Comparison of ENCODE assay signal across 19 cellular contexts in genomic region chr1:181508486-181509165, GRCh38. TPM values are rescaled to one million over a fixed set of nuclear protein-coding genes. Genes with fewer than 3 reads are reported as not detected.
DNase-seq lines count a peak whose midpoint lies in the region; ATAC-seq and TF ChIP-seq lines count a peak whose summit lies in the region.
"Had no signal": no experiment of that assay in that cellular context is flagged by ENCODE, and none has a peak within 500 bp of the region (broad histone marks: within the 10 kb centered on the region; RNA-seq: fewer than 3 reads in every experiment).

No MANE protein-coding gene starts in this region.

- no peaks in the 10 kb centered on the region for H3K27me3 Mint-ChIP-seq in neural crest cell (ENCODE audit: low read depth)

- no peaks in the 10 kb centered on the region for H3K36me3 Mint-ChIP-seq in neural crest cell (ENCODE audit: low read depth)
- H3K36me3 Mint-ChIP-seq: activated naive CD8-positive, alpha-beta T cell treated with anti-CD3 and anti-CD28 coated beads, Interleukin-2, amount 10 ng/mL, durations not matched to agents 7 days and 5 days; naive thymus-derived CD4-positive, alpha-beta T cell; WTC11 had no signal

- in situ Hi-C loops in GM13977 (cut with MboI; ENCODE audit: low pct_unique_long_range_greater_than_20kb, low sequenced_read_pairs, unreplicated experiment): no loop called here

- H3K9ac ChIP-seq in smooth muscle cell (ENCODE audit: low read depth): no peak overlapping the region

- H3K79me2 ChIP-seq in smooth muscle cell (ENCODE audit: low read depth) (no peaks in the 10 kb centered on the region), OCI-LY7 (ENCODE audit: insufficient read depth, low read depth, low read length) (no peaks in the 10 kb centered on the region)

- no peaks in the 10 kb centered on the region for H3K9me2 ChIP-seq in OCI-LY7 (ENCODE audit: insufficient read depth, low read length)

- H3K4me1 ChIP-seq in left lung (peaks cover 0 to 14% of the 10 kb centered on the region in 2 donors), smooth muscle cell (ENCODE audit: low read depth) (no peaks in the 10 kb centered on the region), OCI-LY7 (ENCODE audit: insufficient read depth, low read length, poor library complexity, severe bottlenecking) (peaks cover 8% of the 10 kb centered on the region)
- H3K4me1 ChIP-seq: HAP-1, right lobe of liver had no signal

- no peak for TF ChIP-seq CTCF in GM13977 (IDR thresholded peaks at IDR 0.05; ENCODE audit: extremely low read depth, insufficient read depth, missing control alignments)
- TF ChIP-seq CTCF in neural crest cell (conservative IDR thresholded peaks at IDR 0.05): no peak
- TF ChIP-seq CTCF in left lung (IDR thresholded peaks at IDR 0.05): no peak
- no peak for TF ChIP-seq CTCF in smooth muscle cell (IDR thresholded peaks at IDR 0.05; ENCODE audit: borderline replicate concordance, insufficient read depth, poor library complexity, severe bottlenecking)
- no peak for TF ChIP-seq CTCF in OCI-LY7 (conservative IDR thresholded peaks at IDR 0.05; ENCODE audit: low read length)

- H3K27ac Mint-ChIP-seq in neural crest cell (ENCODE audit: unreplicated experiment): peak overlapping the region; percentile 45
- H3K27ac Mint-ChIP-seq: activated naive CD8-positive, alpha-beta T cell treated with anti-CD3 and anti-CD28 coated beads, Interleukin-2, amount 10 ng/mL, durations not matched to agents 7 days and 5 days; stimulated activated naive CD8-positive, alpha-beta T cell treated with anti-CD3 and anti-CD28 coated beads, Interleukin-15, Interleukin-2, amounts not matched to agents 100 ng/mL and 50 ng/mL, for 24 hours; WTC11 had no signal

- DNase-seq in GM13977 (ENCODE audit: low spot score) (peak; percentile 27), neural crest cell (ENCODE audit: low read depth, low spot score) (no peak), left lung (no peak), smooth muscle cell (lab: John Stamatoyannopoulos, UW; ENCODE audit: unreplicated experiment) (no peak), OCI-LY7 (ENCODE audit: low spot score) (no peak), kidney tubule cell (ENCODE audit: low spot score) (no peak)
- DNase-seq: activated naive CD8-positive, alpha-beta T cell treated with anti-CD3 and anti-CD28 coated beads, Interleukin-2, amount 10 ng/mL, durations not matched to agents 7 days and 5 days; heart right ventricle; Kasumi-1; left colon; naive thymus-derived CD4-positive, alpha-beta T cell; right lobe of liver had no signal

- H3K4me1 Mint-ChIP-seq in neural crest cell: peaks cover 3% of the 10 kb centered on the region

- CTCF ChIA-PET in OCI-LY7 (lab: Charles Lee; ENCODE audit: unreplicated experiment): no interaction called here

- BruUV-seq in OCI-LY7 (replicated peaks; lab: Mats Ljungman, UMichigan): no TSS peak

- H3K27me3 ChIP-seq in left lung (no peaks in the 10 kb centered on the region), smooth muscle cell (ENCODE audit: low read depth) (no peaks in the 10 kb centered on the region)
- H3K27me3 ChIP-seq: right lobe of liver had no signal

- no peaks in the 10 kb centered on the region for H4K20me1 ChIP-seq in smooth muscle cell (ENCODE audit: low read depth)
- no peaks in the 10 kb centered on the region for H4K20me1 ChIP-seq in OCI-LY7 (ENCODE audit: insufficient read depth, low read length)

- no peak overlapping the region for H3K4me3 Mint-ChIP-seq in neural crest cell
- H3K4me3 Mint-ChIP-seq: activated naive CD8-positive, alpha-beta T cell treated with anti-CD3 and anti-CD28 coated beads, Interleukin-2, amount 10 ng/mL, durations not matched to agents 7 days and 5 days; naive thymus-derived CD4-positive, alpha-beta T cell; stimulated activated naive CD8-positive, alpha-beta T cell treated with anti-CD3 and anti-CD28 coated beads, Interleukin-15, Interleukin-2, amounts not matched to agents 100 ng/mL and 50 ng/mL, for 24 hours; WTC11 had no signal

- H3K27ac ChIP-seq in left lung (no peak overlapping the region), smooth muscle cell (ENCODE audit: low read depth) (no peak overlapping the region), OCI-LY7 (ENCODE audit: low read depth, low read length, poor library complexity, severe bottlenecking) (no peak overlapping the region)
- H3K27ac ChIP-seq: C4-2B, heart right ventricle, right lobe of liver had no signal

- H3K4me2 ChIP-seq in smooth muscle cell (no peak overlapping the region), OCI-LY7 (ENCODE audit: low read length) (no peak overlapping the region)

- POLR2A ChIA-PET in OCI-LY7 (lab: Charles Lee): no interaction called here

- WGBS in smooth muscle cell (ENCODE audit: low lambda C conversion rate): 58% methylated on average over 9 of the region's 9 CpGs

- ATAC-seq in GM21529 (IDR thresholded peaks at IDR 0.05; ENCODE audit: unreplicated experiment): peak; percentile 22
- ATAC-seq in HG03520 (IDR thresholded peaks at IDR 0.05; ENCODE audit: unreplicated experiment): peak; percentile 27
- no peak for ATAC-seq in left lung
- ATAC-seq: heart right ventricle; left colon; naive thymus-derived CD4-positive, alpha-beta T cell; right lobe of liver had no signal

- no peaks in the 10 kb centered on the region for H3F3A ChIP-seq in smooth muscle cell (ENCODE audit: low read depth)

- H2AFZ ChIP-seq in smooth muscle cell (ENCODE audit: low read depth) (no peak overlapping the region), OCI-LY7 (ENCODE audit: low read length) (no peak overlapping the region)

- peaks cover 2% of the 10 kb centered on the region for H3K9me3 Mint-ChIP-seq in neural crest cell
- H3K9me3 Mint-ChIP-seq: activated naive CD8-positive, alpha-beta T cell treated with anti-CD3 and anti-CD28 coated beads, Interleukin-2, amount 10 ng/mL, durations not matched to agents 7 days and 5 days; naive thymus-derived CD4-positive, alpha-beta T cell; stimulated activated naive CD8-positive, alpha-beta T cell treated with anti-CD3 and anti-CD28 coated beads, Interleukin-15, Interleukin-2, amounts not matched to agents 100 ng/mL and 50 ng/mL, for 24 hours; WTC11 had no signal

- H3K9me3 ChIP-seq in left lung: no peaks in the 10 kb centered on the region
- H3K9me3 ChIP-seq in smooth muscle cell (replicated peaks; ENCODE audit: low read depth): no peaks in the 10 kb centered on the region
- no peaks in the 10 kb centered on the region for H3K9me3 ChIP-seq in OCI-LY7 (ENCODE audit: low read length)
- H3K9me3 ChIP-seq: HAP-1, heart right ventricle, right lobe of liver had no signal

- intact Hi-C loops in left lung (cut with DNase I) (no loop called here), OCI-LY7 (cut with micrococcal nuclease; ENCODE audit: unreplicated experiment) (no loop called here)

- H3K4me3 ChIP-seq in left lung: no peak overlapping the region
- H3K4me3 ChIP-seq in smooth muscle cell: no peak overlapping the region
- H3K4me3 ChIP-seq in OCI-LY7 (ENCODE audit: low read depth, low read length, poor library complexity, severe bottlenecking): no peak overlapping the region
- H3K4me3 ChIP-seq: HAP-1, heart right ventricle, right lobe of liver had no signal

- H3K36me3 ChIP-seq in left lung (no peaks in the 10 kb centered on the region), smooth muscle cell (ENCODE audit: low read depth) (no peaks in the 10 kb centered on the region), OCI-LY7 (ENCODE audit: insufficient read depth, low read length) (no peaks in the 10 kb centered on the region)
- H3K36me3 ChIP-seq: HAP-1, heart right ventricle, right lobe of liver had no signal

RNA-seq across cellular contexts. Expression of gene CACNA1E, which starts 25.3 kb away (rescaled TPM):
- total RNA-seq in neural crest cell: 1.3 and 1.5 TPM in 2 replicates
- total RNA-seq in left lung: 1 to 10 TPM in 1 of 2 donors, not detected in 1; 1.2 TPM
- total RNA-seq in smooth muscle cell: under 0.01 TPM in 1 of 2 replicates, not detected in the other
- not detected in 2 replicates for polyA plus RNA-seq in smooth muscle cell
- not detected in 2 replicates for total RNA-seq in OCI-LY7 (2014; rRNA removed; shearing (Covaris generic))
- total RNA-seq in OCI-LY7 (2022): not detected in 2 replicates
- total RNA-seq: activated naive CD8-positive, alpha-beta T cell treated with anti-CD3 and anti-CD28 coated beads, Interleukin-2, amount 10 ng/mL, durations not matched to agents 7 days and 5 days; G401 had no signal
- polyA plus RNA-seq: naive thymus-derived CD4-positive, alpha-beta T cell had no signal
